In the genomic region with DNA sequence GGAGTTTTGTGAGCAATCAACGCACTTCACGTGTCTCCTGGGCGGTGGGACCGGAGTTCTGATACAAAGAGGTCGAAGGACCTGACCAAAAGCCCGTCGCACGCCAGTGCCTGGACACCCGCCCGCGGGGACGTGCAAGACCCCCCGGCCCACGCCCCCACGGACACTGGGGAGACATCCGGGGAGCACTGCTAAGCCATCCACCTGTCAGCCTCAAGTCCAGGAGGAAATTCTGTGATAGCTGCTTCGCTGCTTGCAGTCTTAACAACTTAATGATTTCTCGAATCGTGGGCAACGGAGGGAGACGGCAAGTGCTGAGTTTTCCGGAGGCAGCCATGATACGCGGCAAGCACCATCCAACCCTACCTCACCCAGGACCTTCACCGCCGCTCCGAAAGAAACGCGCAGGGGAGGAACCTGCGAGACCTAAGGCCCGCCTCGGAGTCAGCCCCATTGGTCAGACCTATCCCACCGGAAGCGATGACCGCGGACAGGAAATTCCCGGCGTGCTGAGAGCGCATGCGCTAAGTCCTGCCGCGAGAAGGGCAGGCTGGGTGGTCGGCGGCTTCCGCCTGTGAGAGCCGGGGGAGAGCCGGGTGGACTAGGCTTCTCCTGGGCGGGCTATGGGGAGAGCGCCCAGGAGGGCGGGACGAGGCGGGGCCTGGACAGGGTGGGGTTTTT, we compare ENCODE assay signal across 8 cellular contexts. TPM values are rescaled to one million over a fixed set of nuclear protein-coding genes. Genes with fewer than 3 reads are reported as not detected.
A peak's percentile ranks its signal among the peaks of the same experiment; 100 is the strongest.
DNase-seq lines count a peak whose midpoint lies in the region; ATAC-seq and TF ChIP-seq lines count a peak whose summit lies in the region.

TFB1M (minus strand) TSS at position 393 of the 681 bp plus-strand sequence; CDS start at position 337, 56 bp downstream.

- H3K4me3 ChIP-seq in AG04449 (ENCODE audit: low read depth, low read length), result peak within 1 kb of the TSS; percentile 88

- peak; percentile 89 for DNase-seq in AG04449 (ENCODE audit: low read depth, low spot score)
- peak; percentile 98 for DNase-seq in NCI-H2227 (lab: John Stamatoyannopoulos, UW; ENCODE audit: unreplicated experiment)
- DNase-seq in activated B cell treated with CpG ODN at 0.5 μM for 24 hours, result peak; percentile 90
- peak; percentile 97 for DNase-seq in central memory CD4-positive, alpha-beta T cell
- peak; percentile 97 to 98 (median 98) for DNase-seq in immature natural killer cell
- DNase-seq in smooth muscle cell of the brain vasculature (ENCODE audit: low read depth, low spot score), result peak; percentile 98

- ATAC-seq in GM18873 (IDR thresholded peaks at IDR 0.05; ENCODE audit: low FRiP score, unreplicated experiment) (peak; percentile 90), HG03139 (IDR thresholded peaks at IDR 0.05; ENCODE audit: unreplicated experiment) (peak; percentile 98), activated B cell treated with CpG ODN at 0.5 μM for 24 hours (ENCODE audit: low read depth) (peak; percentile 94)

- H3K27ac Mint-ChIP-seq in activated B cell treated with CpG ODN at 0.5 μM for 24 hours (peak within 1 kb of the TSS; percentile 93), immature natural killer cell (peak within 1 kb of the TSS; percentile 80 to 96 (median 94))

- CTCF ChIA-PET in AG04449 (lab: Yijun Ruan, JAX), result interaction anchor here (0.8 to 5.8 kb wide), 12 partner anchors 12 to 1707 kb away, joined by 3 to 80 read pairs (median 4); no protein-coding TSS in a partner anchor
- CTCF ChIA-PET in activated B cell treated with CpG ODN at 0.5 μM for 24 hours (lab: Charles Lee), result interaction anchor here (1.0 kb wide), 1 partner anchor 15 kb away, joined by 3 read pairs; no protein-coding TSS in a partner anchor

- H3K4me1 Mint-ChIP-seq in activated B cell treated with CpG ODN at 0.5 μM for 24 hours, result peaks cover 28% of the 10 kb centered on the region
- H3K4me1 Mint-ChIP-seq in immature natural killer cell, result peaks cover 22 to 32% of the 10 kb centered on the region in 2 donors

- intact Hi-C loops in activated B cell treated with CpG ODN at 0.5 μM for 24 hours (cut with micrococcal nuclease), result loop anchor here (1.0 to 10.0 kb wide), 9 partner anchors 104 to 1707 kb away; partner anchors contain the start of gene SCAF8

- POLR2A ChIA-PET in AG04449 (lab: Yijun Ruan, JAX) (interaction anchor here (1.1 kb wide), 1 partner anchor 125 kb away, joined by 3 read pairs; no protein-coding TSS in a partner anchor), activated B cell treated with CpG ODN at 0.5 μM for 24 hours (lab: Charles Lee) (interaction anchor here (0.6 to 1.5 kb wide), 7 partner anchors 27 to 1732 kb away, joined by 3 to 6 read pairs (median 3); no protein-coding TSS in a partner anchor)

- H3K27me3 Mint-ChIP-seq in activated B cell treated with CpG ODN at 0.5 μM for 24 hours (no peaks in the 10 kb centered on the region), immature natural killer cell (ENCODE audit: low read depth in 3 of 3) (peaks cover 5 to 11% (median 7%) of the 10 kb centered on the region in 3 donors)

- H3K36me3 Mint-ChIP-seq in activated B cell treated with CpG ODN at 0.5 μM for 24 hours (ENCODE audit: low read depth), result peaks cover 41% of the 10 kb centered on the region
- peaks cover 0 to 9% (median 2%) of the 10 kb centered on the region in 3 donors for H3K36me3 Mint-ChIP-seq in immature natural killer cell

- TF ChIP-seq CTCF in AG04449 (IDR thresholded peaks at IDR 0.05; ENCODE audit: insufficient read depth, low read length, missing control alignments) (no peak), activated B cell treated with CpG ODN at 0.5 μM for 24 hours (IDR thresholded peaks at IDR 0.05) (no peak)

- peak within 1 kb of the TSS; percentile 97 for H3K4me3 Mint-ChIP-seq in activated B cell treated with CpG ODN at 0.5 μM for 24 hours
- H3K4me3 Mint-ChIP-seq in immature natural killer cell, result peak within 1 kb of the TSS; percentile 88 to 98 (median 96)

- H3K9me3 Mint-ChIP-seq in activated B cell treated with CpG ODN at 0.5 μM for 24 hours (no peaks in the 10 kb centered on the region), immature natural killer cell (no peaks in the 10 kb centered on the region)

RNA-seq across cellular contexts. Expression of gene TFB1M, which starts in this region (rescaled TPM):
- total RNA-seq in activated B cell treated with CpG ODN at 0.5 μM for 24 hours, result 35.2 and 41.5 TPM in 2 replicates
- 10 to 100 TPM in 2 of 3 donors, 1 to 10 TPM in 1; 7.8 to 16.1 (median 10.6) TPM for polyA plus RNA-seq in immature natural killer cell

Comparison
In these comparisons a context has a peak if more than half of its experiments do, and no peak if none do; other contexts are left out.
1. Peak in every context shown above with its lines: DNase-seq, ATAC-seq and H3K4me3 ChIP-seq.